ENCODE assay signal across 22 cellular contexts in genomic region chr4:108559911-108560310, GRCh38.
"Had no signal": no experiment of that assay in that cellular context is flagged by ENCODE, and none has a peak within 500 bp of the region (broad histone marks: within the 10 kb centered on the region; RNA-seq: fewer than 3 reads in every experiment).

No MANE protein-coding gene starts in this region.

- H3K4me1 Mint-ChIP-seq: activated CD4-positive, alpha-beta memory T cell treated with anti-CD3 and anti-CD28 coated beads, Interleukin-2, amount 10 ng/mL, durations not matched to agents 7 days and 5 days had no signal

- ATAC-seq: activated CD4-positive, CD25-positive, alpha-beta regulatory T cell treated with anti-CD3 and anti-CD28 coated beads, Interleukin-2, amount 50 U/mL, for 24 hours; natural killer cell; stimulated activated naive B cell treated with anti-CD40 and anti-IgM and Interleukin-4, amounts not matched to agents 10 μg/mL and 1 μg/mL and 100 μg/mL, for 72 hours; T-helper 17 cell had no signal

- H3K4me3 Mint-ChIP-seq: activated CD4-positive, alpha-beta memory T cell treated with anti-CD3 and anti-CD28 coated beads, Interleukin-2, amount 10 ng/mL, durations not matched to agents 7 days and 5 days; activated CD4-positive, alpha-beta T cell treated with anti-CD3 and anti-CD28 coated beads, Interleukin-2, amount 10 ng/mL, durations not matched to agents 24 days and 14 days; activated naive CD4-positive, alpha-beta T cell treated with anti-CD3 and anti-CD28 coated beads for 36 hours; activated naive CD8-positive, alpha-beta T cell treated with anti-CD3 and anti-CD28 coated beads, Interleukin-2, amount 10 ng/mL, durations not matched to agents 7 days and 5 days; activated T-cell treated with anti-CD3 and anti-CD28 coated beads, Interleukin-2, amount 50 U/mL, for 72 hours; natural killer cell; stimulated activated naive B cell treated with anti-CD40 and anti-IgM and Interleukin-4, amounts not matched to agents 10 μg/mL and 1 μg/mL and 100 μg/mL, for 72 hours; T-helper 17 cell; type B pancreatic cell had no signal

- H3K9me3 Mint-ChIP-seq: activated CD4-positive, alpha-beta memory T cell treated with anti-CD3 and anti-CD28 coated beads, Interleukin-2, amount 10 ng/mL, durations not matched to agents 7 days and 5 days; activated naive CD4-positive, alpha-beta T cell treated with anti-CD3 and anti-CD28 coated beads for 36 hours; natural killer cell had no signal

- H3K4me1 ChIP-seq: right lobe of liver had no signal

- H3K36me3 ChIP-seq: ovary, right lobe of liver had no signal

- H3K27me3 Mint-ChIP-seq: activated CD4-positive, alpha-beta memory T cell treated with anti-CD3 and anti-CD28 coated beads, Interleukin-2, amount 10 ng/mL, durations not matched to agents 7 days and 5 days; activated CD4-positive, alpha-beta T cell treated with anti-CD3 and anti-CD28 coated beads, Interleukin-2, amount 10 ng/mL, durations not matched to agents 24 days and 14 days; activated naive CD8-positive, alpha-beta T cell treated with anti-CD3 and anti-CD28 coated beads, Interleukin-2, amount 10 ng/mL, durations not matched to agents 7 days and 5 days; stimulated activated naive B cell treated with anti-CD40 and anti-IgM and Interleukin-4, amounts not matched to agents 10 μg/mL and 1 μg/mL and 100 μg/mL, for 72 hours; T-helper 17 cell; type B pancreatic cell had no signal

- DNase-seq: activated CD4-positive, alpha-beta memory T cell treated with anti-CD3 and anti-CD28 coated beads, Interleukin-2, amount 10 ng/mL, durations not matched to agents 7 days and 5 days; activated CD4-positive, alpha-beta T cell treated with anti-CD3 and anti-CD28 coated beads, Interleukin-2, amount 10 ng/mL, durations not matched to agents 24 days and 14 days; activated effector memory CD4-positive, alpha-beta T cell treated with Interleukin-2 at 50 U/mL for 16 hours; activated naive CD4-positive, alpha-beta T cell treated with anti-CD3 and anti-CD28 coated beads for 36 hours; activated naive CD8-positive, alpha-beta T cell treated with anti-CD3 and anti-CD28 coated beads, Interleukin-2, amount 10 ng/mL, durations not matched to agents 7 days and 5 days; activated T-cell treated with anti-CD3 and anti-CD28 coated beads, Interleukin-2, amount 50 U/mL, for 72 hours; amniotic stem cell; cerebellar nuclear complex; cortex of kidney; midbrain; natural killer cell; ovary; right lobe of liver; small intestine; stimulated activated CD4-positive, alpha-beta T cell treated with anti-CD3 and anti-CD28 coated beads, Interleukin-15, amount 100 ng/mL, for 24 hours; stimulated activated naive B cell treated with anti-CD40 and anti-IgM and Interleukin-4, amounts not matched to agents 10 μg/mL and 1 μg/mL and 100 μg/mL, for 72 hours; SW 1271; T-helper 17 cell had no signal

- H3K27ac ChIP-seq: ovary, right lobe of liver, SK-N-MC, VCaP had no signal

- H3K27ac Mint-ChIP-seq: activated CD4-positive, alpha-beta memory T cell treated with anti-CD3 and anti-CD28 coated beads, Interleukin-2, amount 10 ng/mL, durations not matched to agents 7 days and 5 days; activated CD4-positive, alpha-beta T cell treated with anti-CD3 and anti-CD28 coated beads, Interleukin-2, amount 10 ng/mL, durations not matched to agents 24 days and 14 days; activated naive CD4-positive, alpha-beta T cell treated with anti-CD3 and anti-CD28 coated beads for 36 hours; activated naive CD8-positive, alpha-beta T cell treated with anti-CD3 and anti-CD28 coated beads, Interleukin-2, amount 10 ng/mL, durations not matched to agents 7 days and 5 days; activated T-cell treated with anti-CD3 and anti-CD28 coated beads, Interleukin-2, amount 50 U/mL, for 72 hours; natural killer cell; stimulated activated naive B cell treated with anti-CD40 and anti-IgM and Interleukin-4, amounts not matched to agents 10 μg/mL and 1 μg/mL and 100 μg/mL, for 72 hours; T-helper 17 cell; type B pancreatic cell had no signal

- H3K4me3 ChIP-seq: ovary, right lobe of liver, SK-N-MC had no signal

- H3K36me3 Mint-ChIP-seq: natural killer cell, type B pancreatic cell had no signal

- H3K27me3 ChIP-seq: ovary, right lobe of liver had no signal

- H3K9me3 ChIP-seq: ovary, right lobe of liver had no signal
